Comparison of ENCODE assay signal across 28 cellular contexts in genomic region chr20:16596991-16597390, GRCh38.
"Had no signal": no experiment of that assay in that cellular context is flagged by ENCODE, and none has a peak within 500 bp of the region (broad histone marks: within the 10 kb centered on the region; RNA-seq: fewer than 3 reads in every experiment).

No MANE protein-coding gene starts in this region.

- DNase-seq: activated B cell treated with CpG ODN at 0.5 μM for 24 hours; activated CD4-positive, alpha-beta T cell treated with anti-CD3 and anti-CD28 coated beads for 48 hours; activated CD4-positive, alpha-beta T cell treated with anti-CD3 and anti-CD28 coated beads, Interleukin-2, amount 50 U/mL, for 1 hour; activated CD4-positive, alpha-beta T cell treated with anti-CD3 and anti-CD28 coated beads, Interleukin-2, amount 50 U/mL, for 48 hours; activated CD8-positive, alpha-beta memory T cell treated with anti-CD3 and anti-CD28 coated beads for 24 hours; activated CD8-positive, alpha-beta T cell treated with anti-CD3 and anti-CD28 coated beads for 36 hours; activated effector memory CD4-positive, alpha-beta T cell treated with anti-CD3 and anti-CD28 coated beads, Interleukin-2, amount 50 U/mL, for 16 hours; activated naive CD4-positive, alpha-beta T cell treated with anti-CD3 and anti-CD28 coated beads for 36 hours; activated naive CD8-positive, alpha-beta T cell treated with anti-CD3 and anti-CD28 coated beads for 36 hours; activated naive CD8-positive, alpha-beta T cell treated with anti-CD3 and anti-CD28 coated beads, Interleukin-2, amount 50 U/mL, for 24 hours; activated T-cell treated with anti-CD3 and anti-CD28 coated beads, Interleukin-2, amount 50 U/mL, for 4 hours; amygdala; aorta; caudate nucleus; cortex of kidney; dermis blood vessel endothelial cell; effector CD8-positive, alpha-beta T cell; esophagus squamous epithelium; glutamatergic neuron; T-helper 1 cell; T-helper 17 cell; T1000; WERI-Rb-1 had no signal

- H3K4me1 Mint-ChIP-seq: activated B cell treated with CpG ODN at 0.5 μM for 24 hours had no signal

- H3K9me3 Mint-ChIP-seq: activated B cell treated with CpG ODN at 0.5 μM for 24 hours; activated CD8-positive, alpha-beta T cell treated with anti-CD3 and anti-CD28 coated beads for 36 hours; activated naive CD4-positive, alpha-beta T cell treated with anti-CD3 and anti-CD28 coated beads for 36 hours; activated naive CD4-positive, alpha-beta T cell treated with anti-CD3 and anti-CD28 coated beads, Interleukin-2, amount 50 U/mL, for 24 hours; activated naive CD8-positive, alpha-beta T cell treated with anti-CD3 and anti-CD28 coated beads for 36 hours; activated naive CD8-positive, alpha-beta T cell treated with anti-CD3 and anti-CD28 coated beads, Interleukin-2, amount 50 U/mL, for 24 hours; activated T-cell treated with anti-CD3 and anti-CD28 coated beads, Interleukin-2, amount 50 U/mL, for 4 hours; activated T-helper 2 cell treated with anti-CD3 and anti-CD28 coated beads, Interferon-gamma antibody, Interleukin-2, Interleukin-4, amounts not matched to agents 10 μg/mL and 5 μg/mL and 100 μg/mL, durations not matched to agents 14 hours and 24 hours and 36 hours; T-helper 2 cell treated with Interferon-gamma antibody and Interleukin-4, amounts not matched to agents 5 μg/mL and 100 μg/mL, for 36 hours had no signal

- ATAC-seq: activated CD4-positive, CD25-positive, alpha-beta regulatory T cell treated with anti-CD3 and anti-CD28 coated beads, Interleukin-2, amount 50 U/mL, for 24 hours; activated CD8-positive, alpha-beta T cell treated with anti-CD3 and anti-CD28 coated beads for 36 hours; activated naive CD8-positive, alpha-beta T cell treated with anti-CD3 and anti-CD28 coated beads, Interleukin-2, amount 50 U/mL, for 24 hours; activated T-cell treated with anti-CD3 and anti-CD28 coated beads, Interleukin-2, amount 50 U/mL, for 4 hours; body of pancreas; T-helper 17 cell had no signal

- H3K4me3 Mint-ChIP-seq: activated B cell treated with CpG ODN at 0.5 μM for 24 hours; activated CD8-positive, alpha-beta T cell treated with anti-CD3 and anti-CD28 coated beads for 36 hours; activated naive CD4-positive, alpha-beta T cell treated with anti-CD3 and anti-CD28 coated beads for 36 hours; activated naive CD4-positive, alpha-beta T cell treated with anti-CD3 and anti-CD28 coated beads, Interleukin-2, amount 50 U/mL, for 24 hours; activated naive CD8-positive, alpha-beta T cell treated with anti-CD3 and anti-CD28 coated beads for 36 hours; activated naive CD8-positive, alpha-beta T cell treated with anti-CD3 and anti-CD28 coated beads, Interleukin-2, amount 50 U/mL, for 24 hours; activated T-cell treated with anti-CD3 and anti-CD28 coated beads, Interleukin-2, amount 50 U/mL, for 4 hours; T-helper 17 cell; T-helper 2 cell treated with Interferon-gamma antibody and Interleukin-4, amounts not matched to agents 5 μg/mL and 100 μg/mL, for 36 hours had no signal

- H3K27ac Mint-ChIP-seq: activated B cell treated with CpG ODN at 0.5 μM for 24 hours; activated CD8-positive, alpha-beta T cell treated with anti-CD3 and anti-CD28 coated beads for 36 hours; activated naive CD4-positive, alpha-beta T cell treated with anti-CD3 and anti-CD28 coated beads for 36 hours; activated naive CD4-positive, alpha-beta T cell treated with anti-CD3 and anti-CD28 coated beads, Interleukin-2, amount 50 U/mL, for 24 hours; activated naive CD8-positive, alpha-beta T cell treated with anti-CD3 and anti-CD28 coated beads for 36 hours; activated naive CD8-positive, alpha-beta T cell treated with anti-CD3 and anti-CD28 coated beads, Interleukin-2, amount 50 U/mL, for 24 hours; activated T-helper 2 cell treated with anti-CD3 and anti-CD28 coated beads, Interferon-gamma antibody, Interleukin-2, Interleukin-4, amounts not matched to agents 10 μg/mL and 5 μg/mL and 100 μg/mL, durations not matched to agents 14 hours and 24 hours and 36 hours; T-helper 17 cell; T-helper 2 cell treated with Interferon-gamma antibody and Interleukin-4, amounts not matched to agents 5 μg/mL and 100 μg/mL, for 36 hours had no signal

- H3K36me3 Mint-ChIP-seq: activated naive CD4-positive, alpha-beta T cell treated with anti-CD3 and anti-CD28 coated beads, Interleukin-2, amount 50 U/mL, for 24 hours; activated naive CD8-positive, alpha-beta T cell treated with anti-CD3 and anti-CD28 coated beads for 36 hours had no signal
